In genomic region chr3:14031271-14031670, GRCh38 we compare ENCODE assay signal across 26 cellular contexts.
DNase-seq lines count a peak whose midpoint lies in the region; ATAC-seq, FAIRE-seq and TF ChIP-seq lines count a peak whose summit lies in the region.
"Had no signal": no experiment of that assay in that cellular context is flagged by ENCODE, and none has a peak within 500 bp of the region (broad histone marks: within the 10 kb centered on the region; RNA-seq: fewer than 3 reads in every experiment).

No MANE protein-coding gene starts in this region.

- H3K9me3 ChIP-seq in GM12878 (replicated peaks; ENCODE audit: control insufficient read depth, insufficient read depth, low read length) (no peaks in the 10 kb centered on the region), keratinocyte (ENCODE audit: control insufficient read depth, low read depth, low read length) (no peaks in the 10 kb centered on the region), SK-N-SH (0 out of 2 replicates have a peak, but pooled peaks cover 4% of the 10 kb centered on the region), MG63 (no peaks in the 10 kb centered on the region)
- H3K9me3 ChIP-seq: ovary, testis had no signal

- TF ChIP-seq POLR2A in GM12878 (IDR thresholded peaks at IDR 0.05; ENCODE audit: low read depth, low read length) = no peak

- in situ Hi-C loops in GM12878 (cut with MboI) = no loop called here

- no peaks in the 10 kb centered on the region for H3F3A ChIP-seq in SK-N-SH (replicated peaks; ENCODE audit: insufficient read depth)

- H3K4me1 ChIP-seq in GM12878 (ENCODE audit: control insufficient read depth, insufficient read depth, low read length) = no peaks in the 10 kb centered on the region
- no peaks in the 10 kb centered on the region for H3K4me1 ChIP-seq in keratinocyte (ENCODE audit: control insufficient read depth, extremely low read depth, insufficient read depth, low read length)
- H3K4me1 ChIP-seq in SK-N-SH (ENCODE audit: control insufficient read depth in 1 of 2, insufficient read depth in 2 of 2, low read depth in 1 of 2, low read length in 1 of 2) = no peaks in the 10 kb centered on the region
- H3K4me1 ChIP-seq: Caco-2, testis had no signal

- ATAC-seq in GM12878 = 0 out of 3 replicates have a peak, but pooled peaks have one; percentile 27
- ATAC-seq: natural killer cell had no signal

- SMC1A ChIA-PET in GM12878 (lab: Charles Lee; ENCODE audit: uncharacterized antibody, unreplicated experiment) = no interaction called here

- H2AFZ ChIP-seq in GM12878 (ENCODE audit: control insufficient read depth, low read depth, low read length) (no peak overlapping the region), keratinocyte (ENCODE audit: control insufficient read depth, low read length) (no peak overlapping the region), SK-N-SH (ENCODE audit: low read depth) (no peak overlapping the region)

- no peaks in the 10 kb centered on the region for H3K27me3 ChIP-seq in GM12878 (replicated peaks in 1 of 2; ENCODE audit: control insufficient read depth in 2 of 2, insufficient read depth in 2 of 2, low read length in 1 of 2)
- no peaks in the 10 kb centered on the region for H3K27me3 ChIP-seq in keratinocyte (ENCODE audit: control insufficient read depth, extremely low read depth, insufficient read depth, low read length)
- H3K27me3 ChIP-seq in SK-N-SH (ENCODE audit: insufficient read depth) = no peaks in the 10 kb centered on the region
- H3K27me3 ChIP-seq in MG63 = no peaks in the 10 kb centered on the region
- H3K27me3 ChIP-seq: dorsolateral prefrontal cortex, ovary, testis had no signal

- no peak for FAIRE-seq in GM12878 (lab: Jason Lieb, UNC)
- peak; percentile 51 for FAIRE-seq in keratinocyte (lab: Jason Lieb, UNC)
- FAIRE-seq: astrocyte, urothelium cell line had no signal

- RAD21 ChIA-PET in GM12878 (lab: Charles Lee; ENCODE audit: unreplicated experiment) = no interaction called here

- H3K9me2 ChIP-seq in SK-N-SH = 0 out of 2 replicates have a peak, but pooled peaks cover 3% of the 10 kb centered on the region

- H3K4me2 ChIP-seq in GM12878 (ENCODE audit: control insufficient read depth, insufficient read depth) = no peak overlapping the region
- H3K4me2 ChIP-seq in keratinocyte (ENCODE audit: control insufficient read depth, extremely low read depth, insufficient read depth, low read depth, low read length) = no peak overlapping the region
- H3K4me2 ChIP-seq in SK-N-SH = no peak overlapping the region

- no peak overlapping the region for H3K9ac ChIP-seq in GM12878 (ENCODE audit: control insufficient read depth, insufficient read depth, low read length)
- no peak overlapping the region for H3K9ac ChIP-seq in keratinocyte (ENCODE audit: control insufficient read depth, extremely low read depth, insufficient read depth, low read length)
- H3K9ac ChIP-seq in SK-N-SH = no peak overlapping the region

- no TSS peak for BruUV-seq in GM12878 (replicated peaks; lab: Mats Ljungman, UMichigan)

- H3K36me3 ChIP-seq in GM12878 (ENCODE audit: control insufficient read depth in 2 of 2, insufficient read depth in 2 of 2, low read length in 1 of 2) = no peaks in the 10 kb centered on the region
- H3K36me3 ChIP-seq in keratinocyte (ENCODE audit: control insufficient read depth in 2 of 2, extremely low read depth in 1 of 2, insufficient read depth in 2 of 2, low read length in 2 of 2) = peaks cover 0 to 2% of the 10 kb centered on the region in 2 experiments
- H3K36me3 ChIP-seq in SK-N-SH (replicated peaks in 1 of 2; ENCODE audit: control insufficient read depth in 1 of 2, insufficient read depth in 2 of 2, low read length in 1 of 2) = no peaks in the 10 kb centered on the region
- H3K36me3 ChIP-seq in MG63 = no peaks in the 10 kb centered on the region
- H3K36me3 ChIP-seq: ovary had no signal

- no peaks in the 10 kb centered on the region for H3K79me2 ChIP-seq in GM12878 (ENCODE audit: control insufficient read depth, insufficient read depth, low read length)
- no peaks in the 10 kb centered on the region for H3K79me2 ChIP-seq in keratinocyte (ENCODE audit: control insufficient read depth, insufficient read depth, low read length)
- no peaks in the 10 kb centered on the region for H3K79me2 ChIP-seq in SK-N-SH (ENCODE audit: insufficient read depth)

- POLR2A ChIA-PET in GM12878 (lab: Charles Lee) = no interaction called here
- POLR2A ChIA-PET in SK-N-SH (lab: Yijun Ruan, JAX) = no interaction called here

- 0% methylated on average over 3 of the region's 3 CpGs for WGBS in GM12878 (ENCODE audit: insufficient coverage, insufficient replicate concordance, low lambda C conversion rate, missing lambda C conversion rate)
- 4% methylated on average over 3 of the region's 3 CpGs for WGBS in SK-N-SH (ENCODE audit: low lambda C conversion rate)

- DNase-seq in ELR (ENCODE audit: low read depth) = peak; percentile 37
- DNase-seq in HFF-Myc (ENCODE audit: extremely low read depth, low read depth) = peak; percentile 5
- DNase-seq in GM12878 (ENCODE audit: low read depth, low spot score) = no peak
- DNase-seq in keratinocyte (ENCODE audit: low read depth, low spot score) = no peak
- DNase-seq in SK-N-SH = no peak
- no peak for DNase-seq in MV-4-11 (lab: John Stamatoyannopoulos, UW)
- no peak for DNase-seq in NK-92 treated with Interleukin-12 subunit alpha and Interleukin-12 subunit beta, amount 100 ng/mL, for 24 hours (lab: John Stamatoyannopoulos, UW)
- DNase-seq in MG63 = no peak
- DNase-seq: activated CD4-positive, alpha-beta memory T cell treated with anti-CD3 and anti-CD28 coated beads, Interleukin-2, amount 10 ng/mL, durations not matched to agents 7 days and 5 days; activated CD4-positive, CD25-positive, alpha-beta regulatory T cell treated with anti-CD3 and anti-CD28 coated beads, Interleukin-2, amount 50 U/mL, for 72 hours; activated naive CD8-positive, alpha-beta T cell treated with anti-CD3 and anti-CD28 coated beads, Interleukin-2, amount 10 ng/mL, durations not matched to agents 7 days and 5 days; C1 segment of cervical spinal cord; Caco-2; DMS79; dorsolateral prefrontal cortex; islet precursor cell; natural killer cell; NCI-H1417 treated with DMSO at 0.1 percent for 48 hours; NCI-H2107; NCI-H748 treated with DMSO at 0.1 percent for 48 hours; ovary; stimulated activated CD4-positive, alpha-beta T cell treated with anti-CD3 and anti-CD28 coated beads, Interleukin-4, amount 100 ng/mL, for 1 hour; T-helper 2 cell; testis had no signal

- TF ChIP-seq EP300 in GM12878 (IDR thresholded peaks at IDR 0.05; ENCODE audit: borderline replicate concordance in 1 of 2, control insufficient read depth in 1 of 2, low read depth in 2 of 2, low read length in 2 of 2) = no peak
- no peak for TF ChIP-seq EP300 in SK-N-SH (IDR thresholded peaks at IDR 0.05; ENCODE audit: borderline replicate concordance in 1 of 2, low read depth in 1 of 2, low read length in 1 of 2)

- no peak overlapping the region for H3K4me3 ChIP-seq in HFF-Myc (replicated peaks; ENCODE audit: low read depth, low read length)
- no peak overlapping the region for H3K4me3 ChIP-seq in GM12878
- H3K4me3 ChIP-seq in keratinocyte (ENCODE audit: control insufficient read depth in 2 of 3, extremely low read depth in 1 of 3, insufficient read depth in 2 of 3, low read depth in 1 of 3, low read length in 3 of 3) = no peak overlapping the region
- no peak overlapping the region for H3K4me3 ChIP-seq in SK-N-SH (ENCODE audit: low read depth in 2 of 2, low read length in 1 of 2)
- no peak overlapping the region for H3K4me3 ChIP-seq in MG63
- H3K4me3 ChIP-seq: dorsolateral prefrontal cortex, ovary, testis had no signal

- TF ChIP-seq CTCF in HFF-Myc (IDR thresholded peaks at IDR 0.05; ENCODE audit: low read depth, low read length, missing control alignments) (no peak), GM12878 (IDR thresholded peaks at IDR 0.05 in 2 of 3, conservative IDR thresholded peaks at IDR 0.05 in 1 of 3; ENCODE audit: control insufficient read depth in 2 of 3, extremely low read depth in 1 of 3, insufficient read depth in 1 of 3, low read depth in 3 of 3, low read length in 3 of 3) (no peak), keratinocyte (optimal IDR thresholded peaks at IDR 0.05 in 1 of 3, IDR thresholded peaks at IDR 0.05 in 1 of 3, conservative IDR thresholded peaks at IDR 0.05 in 1 of 3; ENCODE audit: extremely low read depth in 1 of 3, insufficient read depth in 2 of 3, low read length in 3 of 3) (no peak), SK-N-SH (IDR thresholded peaks at IDR 0.05) (no peak)

- H4K20me1 ChIP-seq in GM12878 (ENCODE audit: control insufficient read depth, insufficient read depth) (no peaks in the 10 kb centered on the region), keratinocyte (ENCODE audit: control insufficient read depth, extremely low read depth, insufficient read depth, low read length) (no peaks in the 10 kb centered on the region), SK-N-SH (ENCODE audit: insufficient read depth) (no peaks in the 10 kb centered on the region)

- TF ChIP-seq RAD21 in GM12878 (IDR thresholded peaks at IDR 0.05; ENCODE audit: insufficient read depth, low read depth, low read length) (no peak), SK-N-SH (IDR thresholded peaks at IDR 0.05; ENCODE audit: low read length) (no peak)

- H3K9me1 ChIP-seq in keratinocyte (ENCODE audit: control insufficient read depth, extremely low read depth, insufficient read depth, low read length) = no peaks in the 10 kb centered on the region

- H3K27ac ChIP-seq in GM12878 (ENCODE audit: control insufficient read depth, insufficient read depth) = no peak overlapping the region
- no peak overlapping the region for H3K27ac ChIP-seq in keratinocyte (ENCODE audit: control insufficient read depth, insufficient read depth, low read length)
- H3K27ac ChIP-seq in SK-N-SH (ENCODE audit: low read depth in 2 of 2, low read length in 1 of 2) = no peak overlapping the region
- H3K27ac ChIP-seq: dorsolateral prefrontal cortex, ovary, testis had no signal

- dilution Hi-C loops in keratinocyte (cut with MboI; ENCODE audit: extremely low pct_ligation_motif_present, low sequenced_read_pairs) = no loop called here

- intact Hi-C loops in GM12878 (cut with micrococcal nuclease; ENCODE audit: unreplicated experiment) = no loop called here

- CTCF ChIA-PET in GM12878 (lab: Yijun Ruan, JAX) (interaction anchor here (1.5 kb wide), 1 partner anchor 10 kb away, joined by 6 read pairs; no protein-coding TSS in a partner anchor), SK-N-SH (lab: Yijun Ruan, JAX) (no interaction called here)

TF ChIP-seq in SK-N-SH, 30 proteins besides CTCF, POLR2A, EP300 and RAD21 (continues in another document):
- TF ChIP-seq, protein P1, sequence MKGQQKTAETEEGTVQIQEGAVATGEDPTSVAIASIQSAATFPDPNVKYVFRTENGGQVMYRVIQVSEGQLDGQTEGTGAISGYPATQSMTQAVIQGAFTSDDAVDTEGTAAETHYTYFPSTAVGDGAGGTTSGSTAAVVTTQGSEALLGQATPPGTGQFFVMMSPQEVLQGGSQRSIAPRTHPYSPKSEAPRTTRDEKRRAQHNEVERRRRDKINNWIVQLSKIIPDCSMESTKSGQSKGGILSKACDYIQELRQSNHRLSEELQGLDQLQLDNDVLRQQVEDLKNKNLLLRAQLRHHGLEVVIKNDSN (IDR thresholded peaks at IDR 0.05; ENCODE audit: borderline replicate concordance, low read depth) = no peak
- TF ChIP-seq NRF1 (IDR thresholded peaks at IDR 0.05; ENCODE audit: low read depth, low read length) (no peak), CHD2 (IDR thresholded peaks at IDR 0.05; ENCODE audit: low read length, partially characterized antibody) (no peak), MXI1 (IDR thresholded peaks at IDR 0.05; ENCODE audit: low read depth, low read length) (no peak), SMC3 (IDR thresholded peaks at IDR 0.05; ENCODE audit: low read depth, low read length) (no peak)

Comparison
In these comparisons a context has a peak if more than half of its experiments do, and no peak if none do; other contexts are left out.
1. DNase-seq: peak in ELR (single experiment) and HFF-Myc (single experiment); none in GM12878 (single experiment), keratinocyte (single experiment), SK-N-SH (single experiment), MV-4-11 (single experiment), NK-92 treated with Interleukin-12 subunit alpha and Interleukin-12 subunit beta, amount 100 ng/mL, for 24 hours (single experiment) and MG63 (single experiment).